8 cellular contexts compared by ENCODE assay signal in the genomic region with DNA sequence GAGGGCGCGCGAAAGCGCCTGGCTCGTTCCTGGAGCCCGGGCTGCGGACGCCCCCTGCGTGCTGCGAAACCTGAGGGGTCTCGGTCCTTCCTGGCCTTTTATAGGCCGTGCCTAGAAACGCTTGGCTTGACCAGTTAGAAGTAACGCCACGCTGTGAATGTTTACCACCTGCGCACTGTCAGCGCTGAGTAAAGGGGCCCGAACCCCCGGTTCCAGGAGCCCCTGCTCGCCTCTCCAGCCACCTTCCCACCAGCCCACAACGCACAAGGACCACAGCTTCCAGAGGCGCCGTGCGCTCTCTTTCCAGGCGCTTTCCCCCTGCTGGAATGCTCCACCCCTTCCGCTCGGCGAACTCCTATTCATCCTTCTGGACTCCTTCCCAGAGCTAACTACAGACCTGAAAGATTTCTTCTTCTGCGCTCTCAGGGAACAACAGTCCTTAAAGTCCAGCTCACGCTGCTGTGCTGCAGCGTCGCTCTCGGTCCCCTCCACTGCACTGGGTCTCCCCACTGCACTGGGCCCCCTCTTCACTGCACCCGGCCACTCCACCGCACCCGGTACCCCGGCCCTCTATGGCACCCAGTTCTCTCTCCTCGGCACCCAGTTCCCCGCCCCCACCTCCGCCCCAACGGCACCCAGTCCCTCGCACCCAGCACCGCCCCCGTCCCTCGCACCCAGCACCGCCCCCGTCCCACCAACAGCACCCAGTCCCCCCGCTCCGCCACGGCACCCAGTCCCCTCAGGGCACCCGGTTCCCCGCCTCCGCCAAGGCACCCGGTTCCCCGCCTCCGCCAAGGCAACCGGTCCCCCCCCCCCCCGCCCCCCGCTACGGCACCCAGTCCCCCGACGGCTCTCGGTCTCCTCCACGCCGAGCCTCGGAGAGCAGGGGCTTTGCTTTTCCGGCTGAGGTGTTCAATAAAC.
A peak's percentile ranks its signal among the peaks of the same experiment; 100 is the strongest.
DNase-seq lines count a peak whose midpoint lies in the region; ATAC-seq and TF ChIP-seq lines count a peak whose summit lies in the region.

No MANE protein-coding gene starts in this region.

- H3K9me3 Mint-ChIP-seq in activated naive CD4-positive, alpha-beta T cell treated with anti-CD3 and anti-CD28 coated beads, Interleukin-2, amount 10 ng/mL, durations not matched to agents 7 days and 5 days: no peaks in the 10 kb centered on the region

- H3K79me2 ChIP-seq in hepatocyte: no peaks in the 10 kb centered on the region

- 2% methylated on average over 41 of the region's 67 CpGs for WGBS in hepatocyte (ENCODE audit: low lambda C conversion rate, missing lambda C conversion rate)

- CTCF ChIA-PET in AG04450 (lab: Charles Lee): interaction anchor here (0.6 to 4.9 kb wide), 57 partner anchors 7 to 1474 kb away, joined by 3 to 78 read pairs (median 5); a partner anchor contains a TSS
- CTCF ChIA-PET in activated naive CD4-positive, alpha-beta T cell treated with anti-CD3 and anti-CD28 coated beads, Interleukin-2, amount 10 ng/mL, durations not matched to agents 7 days and 5 days (lab: Charles Lee): interaction anchor here (0.7 to 2.4 kb wide), 9 partner anchors 10 to 250 kb away, joined by 3 to 18 read pairs (median 4); no protein-coding TSS in a partner anchor

- H3K27ac Mint-ChIP-seq in activated naive CD4-positive, alpha-beta T cell treated with anti-CD3 and anti-CD28 coated beads, Interleukin-2, amount 10 ng/mL, durations not matched to agents 7 days and 5 days: no peak overlapping the region

- H3K4me3 ChIP-seq in AG04450 (ENCODE audit: low read depth, low read length) (peak overlapping the region; percentile 50), HUES6 (ENCODE audit: low read depth, low read length) (peak overlapping the region; percentile 60), hepatocyte (peak overlapping the region; percentile 62), skeletal muscle cell (ENCODE audit: low read depth, low read length) (peak overlapping the region; percentile 52)

- no peak for DNase-seq in AG04450 (ENCODE audit: low read depth, low spot score)
- DNase-seq in activated naive CD4-positive, alpha-beta T cell treated with anti-CD3 and anti-CD28 coated beads, Interleukin-2, amount 10 ng/mL, durations not matched to agents 7 days and 5 days: peak; percentile 50
- DNase-seq in hepatocyte (ENCODE audit: low spot score): peak; percentile 84
- no peak for DNase-seq in skeletal muscle cell (ENCODE audit: low read depth)
- no peak for DNase-seq in NCI-H2227 treated with DMSO at 0.1 percent for 48 hours (lab: John Stamatoyannopoulos, UW)
- DNase-seq in NCI-H1436 (lab: John Stamatoyannopoulos, UW): no peak

- H3K27ac ChIP-seq in AG04450 (ENCODE audit: low read depth, low read length) (no peak overlapping the region), HUES6 (ENCODE audit: low read depth, low read length) (no peak overlapping the region), hepatocyte (peak overlapping the region; percentile 74)

- H3K9me2 ChIP-seq in hepatocyte (replicated peaks; ENCODE audit: insufficient read depth): no peaks in the 10 kb centered on the region

- no peaks in the 10 kb centered on the region for H4K20me1 ChIP-seq in hepatocyte (ENCODE audit: insufficient read depth, poor library complexity, severe bottlenecking)

- peak overlapping the region; percentile 93 for H2AFZ ChIP-seq in hepatocyte

- no peaks in the 10 kb centered on the region; the same call in 1 of the 2 replicates for H3K9me3 ChIP-seq in AG04450 (ENCODE audit: control insufficient read depth, insufficient read depth, low read length)
- 0 out of 2 replicates have a peak, but pooled peaks cover under 1% of the 10 kb centered on the region for H3K9me3 ChIP-seq in HUES6 (ENCODE audit: control insufficient read depth, insufficient read depth, low read depth, low read length)
- no peaks in the 10 kb centered on the region for H3K9me3 ChIP-seq in hepatocyte (ENCODE audit: low read depth)

- peak overlapping the region; percentile 51 for H3K9ac ChIP-seq in HUES6 (ENCODE audit: low read length)

- POLR2A ChIA-PET in AG04450 (lab: Yijun Ruan, JAX): interaction anchor here (0.7 to 1.9 kb wide), 5 partner anchors 11 to 117 kb away, joined by 3 to 6 read pairs (median 3); no protein-coding TSS in a partner anchor

- H3K36me3 ChIP-seq in HUES6 (ENCODE audit: control insufficient read depth, insufficient read depth, low read length) (no peaks in the 10 kb centered on the region), hepatocyte (replicated peaks; ENCODE audit: insufficient read depth, low read depth) (no peaks in the 10 kb centered on the region)

- no peaks in the 10 kb centered on the region for H3K36me3 Mint-ChIP-seq in activated naive CD4-positive, alpha-beta T cell treated with anti-CD3 and anti-CD28 coated beads, Interleukin-2, amount 10 ng/mL, durations not matched to agents 7 days and 5 days

- no peak for ATAC-seq in HG03196 (IDR thresholded peaks at IDR 0.05; ENCODE audit: unreplicated experiment)

- H3K4me2 ChIP-seq in hepatocyte: peak overlapping the region; percentile 95

- TF ChIP-seq CTCF in AG04450 (IDR thresholded peaks at IDR 0.05; ENCODE audit: low read depth, low read length) (no peak), hepatocyte (IDR thresholded peaks at IDR 0.05; ENCODE audit: poor library complexity) (no peak)

- H3K27me3 ChIP-seq in AG04450 (ENCODE audit: control insufficient read depth, insufficient read depth, low read length) (no peaks in the 10 kb centered on the region), HUES6 (ENCODE audit: control insufficient read depth, insufficient read depth, low read length) (no peaks in the 10 kb centered on the region), hepatocyte (no peaks in the 10 kb centered on the region)

- H3K4me1 Mint-ChIP-seq in activated naive CD4-positive, alpha-beta T cell treated with anti-CD3 and anti-CD28 coated beads, Interleukin-2, amount 10 ng/mL, durations not matched to agents 7 days and 5 days: peaks cover 15% of the 10 kb centered on the region

- peaks cover 39% of the 10 kb centered on the region for H3K27me3 Mint-ChIP-seq in activated naive CD4-positive, alpha-beta T cell treated with anti-CD3 and anti-CD28 coated beads, Interleukin-2, amount 10 ng/mL, durations not matched to agents 7 days and 5 days

- H3K4me1 ChIP-seq in HUES6 (ENCODE audit: control insufficient read depth, insufficient read depth, low read length): peaks cover 5% of the 10 kb centered on the region
- H3K4me1 ChIP-seq in hepatocyte (ENCODE audit: insufficient read depth): no peaks in the 10 kb centered on the region

- peak overlapping the region; percentile 83 for H3K4me3 Mint-ChIP-seq in activated naive CD4-positive, alpha-beta T cell treated with anti-CD3 and anti-CD28 coated beads, Interleukin-2, amount 10 ng/mL, durations not matched to agents 7 days and 5 days

Comparison
In these comparisons a context has a peak if more than half of its experiments do, and no peak if none do; other contexts are left out.
1. DNase-seq: peak in activated naive CD4-positive, alpha-beta T cell treated with anti-CD3 and anti-CD28 coated beads, Interleukin-2, amount 10 ng/mL, durations not matched to agents 7 days and 5 days (single experiment) and hepatocyte (single experiment); none in AG04450 (single experiment), skeletal muscle cell (single experiment), NCI-H2227 treated with DMSO at 0.1 percent for 48 hours (single experiment) and NCI-H1436 (single experiment).
2. Peak in every context shown above with its lines, with median percentiles within 50 percentile points of each other: H3K4me3 ChIP-seq.